ENCODE assay signal across 22 cellular contexts in the genomic region with DNA sequence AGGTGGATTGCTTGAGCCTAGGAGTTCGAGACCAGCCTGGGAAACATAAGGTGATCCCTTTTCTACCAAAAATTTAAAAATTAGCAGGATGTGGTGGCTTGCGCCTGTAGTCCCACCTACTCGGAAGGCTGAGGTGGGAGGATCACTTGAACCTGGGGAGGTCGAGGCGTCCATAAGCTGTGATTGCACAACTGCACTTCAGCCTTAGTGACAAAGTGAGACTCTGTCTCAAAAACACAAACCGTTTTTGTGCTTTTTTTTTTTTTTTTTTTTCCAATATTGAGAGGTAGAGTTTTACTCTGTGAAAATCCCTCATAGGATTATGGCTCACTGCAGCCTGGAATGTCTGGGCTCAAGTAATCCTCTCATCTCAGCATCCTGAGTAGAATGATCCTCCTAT. TPM values are rescaled to one million over a fixed set of nuclear protein-coding genes. Genes with fewer than 3 reads are reported as not detected.
A peak's percentile ranks its signal among the peaks of the same experiment; 100 is the strongest.
DNase-seq lines count a peak whose midpoint lies in the region; ATAC-seq and TF ChIP-seq lines count a peak whose summit lies in the region.
"Had no signal": no experiment of that assay in that cellular context is flagged by ENCODE, and none has a peak within 500 bp of the region (broad histone marks: within the 10 kb centered on the region; RNA-seq: fewer than 3 reads in every experiment).

No MANE protein-coding gene starts in this region.

- H3K36me3 Mint-ChIP-seq in activated T-cell treated with anti-CD3 and anti-CD28 coated beads, Interleukin-2, amount 50 U/mL, for 24 hours (ENCODE audit: low read depth): peaks cover 88% of the 10 kb centered on the region
- H3K36me3 Mint-ChIP-seq in activated T-cell treated with anti-CD3 and anti-CD28 coated beads, Interleukin-2, amount 50 U/mL, for 72 hours (ENCODE audit: insufficient read depth in 2 of 2): peaks cover 3 to 37% of the 10 kb centered on the region in 2 donors
- peaks cover 79% of the 10 kb centered on the region for H3K36me3 Mint-ChIP-seq in CD8-positive, alpha-beta T cell
- H3K36me3 Mint-ChIP-seq in osteocyte (ENCODE audit: unreplicated experiment): peaks cover 57% of the 10 kb centered on the region
- peaks cover 58% of the 10 kb centered on the region for H3K36me3 Mint-ChIP-seq in activated CD4-positive, alpha-beta T cell treated with anti-CD3 and anti-CD28 coated beads, Interleukin-2, amount 10 ng/mL, durations not matched to agents 7 days and 5 days (ENCODE audit: low read depth)

- peaks cover 14% of the 10 kb centered on the region for H3K4me1 Mint-ChIP-seq in activated T-cell treated with anti-CD3 and anti-CD28 coated beads, Interleukin-2, amount 50 U/mL, for 24 hours (ENCODE audit: low read depth)
- no peaks in the 10 kb centered on the region for H3K4me1 Mint-ChIP-seq in activated T-cell treated with anti-CD3 and anti-CD28 coated beads, Interleukin-2, amount 50 U/mL, for 72 hours (ENCODE audit: low read depth)
- peaks cover 15% of the 10 kb centered on the region for H3K4me1 Mint-ChIP-seq in CD8-positive, alpha-beta T cell (ENCODE audit: low read depth)
- H3K4me1 Mint-ChIP-seq in osteocyte (ENCODE audit: unreplicated experiment): no peaks in the 10 kb centered on the region
- H3K4me1 Mint-ChIP-seq in activated CD4-positive, alpha-beta T cell treated with anti-CD3 and anti-CD28 coated beads, Interleukin-2, amount 10 ng/mL, durations not matched to agents 7 days and 5 days: peaks cover 8% of the 10 kb centered on the region

- H3K27ac Mint-ChIP-seq in activated T-cell treated with anti-CD3 and anti-CD28 coated beads, Interleukin-2, amount 50 U/mL, for 24 hours: peak overlapping the region; percentile 63
- H3K27ac Mint-ChIP-seq in activated T-cell treated with anti-CD3 and anti-CD28 coated beads, Interleukin-2, amount 50 U/mL, for 72 hours: no peak overlapping the region
- peak overlapping the region; percentile 13 for H3K27ac Mint-ChIP-seq in CD8-positive, alpha-beta T cell
- H3K27ac Mint-ChIP-seq in osteocyte (ENCODE audit: unreplicated experiment): no peak overlapping the region
- no peak overlapping the region for H3K27ac Mint-ChIP-seq in activated CD4-positive, alpha-beta T cell treated with anti-CD3 and anti-CD28 coated beads, Interleukin-2, amount 10 ng/mL, durations not matched to agents 7 days and 5 days
- H3K27ac Mint-ChIP-seq: HFFc6 had no signal

- intact Hi-C loops in CD8-positive, alpha-beta T cell (cut with DNase I, micrococcal nuclease): no loop called here

- no peaks in the 10 kb centered on the region for H3K9me3 ChIP-seq in CD8-positive, alpha-beta T cell (ENCODE audit: low read length)
- H3K9me3 ChIP-seq in WERI-Rb-1 (ENCODE audit: severe bottlenecking): no peaks in the 10 kb centered on the region
- H3K9me3 ChIP-seq: BLaER1 had no signal

- H3K4me1 ChIP-seq in CD8-positive, alpha-beta T cell (ENCODE audit: insufficient read depth, low read length): no peaks in the 10 kb centered on the region
- H3K4me1 ChIP-seq: BLaER1 had no signal

- DNase-seq in activated T-cell treated with anti-CD3 and anti-CD28 coated beads, Interleukin-2, amount 50 U/mL, for 24 hours: no peak
- DNase-seq in activated T-cell treated with anti-CD3 and anti-CD28 coated beads, Interleukin-2, amount 50 U/mL, for 72 hours: no peak
- no peak for DNase-seq in CD8-positive, alpha-beta T cell
- DNase-seq in WERI-Rb-1 (peak; percentile 36), osteocyte (ENCODE audit: extremely low spot score, unreplicated experiment) (peak; percentile 40)
- DNase-seq in activated CD4-positive, alpha-beta T cell treated with anti-CD3 and anti-CD28 coated beads, Interleukin-2, amount 10 ng/mL, durations not matched to agents 7 days and 5 days: no peak
- DNase-seq in central memory CD4-positive, alpha-beta T cell: no peak
- DNase-seq: 8988T; CD8-positive, alpha-beta memory T cell; COR-L47; DMS153; DMS79; GDM1; GOT3; H7; HFFc6; KG1 had no signal

- POLR2A ChIA-PET in CD8-positive, alpha-beta T cell (lab: Charles Lee): interaction anchor here (0.6 kb wide), 1 partner anchor 40 kb away, joined by 3 read pairs; no protein-coding TSS in a partner anchor
- POLR2A ChIA-PET in activated CD4-positive, alpha-beta T cell treated with anti-CD3 and anti-CD28 coated beads, Interleukin-2, amount 10 ng/mL, durations not matched to agents 7 days and 5 days (lab: Charles Lee): no interaction called here

- H3K4me3 Mint-ChIP-seq in activated T-cell treated with anti-CD3 and anti-CD28 coated beads, Interleukin-2, amount 50 U/mL, for 24 hours: no peak overlapping the region
- H3K4me3 Mint-ChIP-seq in activated T-cell treated with anti-CD3 and anti-CD28 coated beads, Interleukin-2, amount 50 U/mL, for 72 hours: no peak overlapping the region
- no peak overlapping the region for H3K4me3 Mint-ChIP-seq in CD8-positive, alpha-beta T cell
- H3K4me3 Mint-ChIP-seq in osteocyte (ENCODE audit: unreplicated experiment): no peak overlapping the region
- H3K4me3 Mint-ChIP-seq in activated CD4-positive, alpha-beta T cell treated with anti-CD3 and anti-CD28 coated beads, Interleukin-2, amount 10 ng/mL, durations not matched to agents 7 days and 5 days: no peak overlapping the region
- H3K4me3 Mint-ChIP-seq: CD8-positive, alpha-beta memory T cell; HFFc6; IgD-negative memory B cell had no signal

- CTCF ChIA-PET in CD8-positive, alpha-beta T cell (lab: Charles Lee): no interaction called here
- CTCF ChIA-PET in activated CD4-positive, alpha-beta T cell treated with anti-CD3 and anti-CD28 coated beads, Interleukin-2, amount 10 ng/mL, durations not matched to agents 7 days and 5 days (lab: Charles Lee): interaction anchor here (0.5 to 1.8 kb wide), 3 partner anchors 11 to 492 kb away, joined by 3 to 5 read pairs (median 4); a partner anchor contains a TSS

- no peak overlapping the region for H3K4me3 ChIP-seq in CD8-positive, alpha-beta T cell (ENCODE audit: low read depth, low read length)
- H3K4me3 ChIP-seq in WERI-Rb-1 (ENCODE audit: low read depth, low read length): no peak overlapping the region
- H3K4me3 ChIP-seq: BLaER1 had no signal

- no peak overlapping the region for H3K27ac ChIP-seq in CD8-positive, alpha-beta T cell (ENCODE audit: low read depth, low read length)
- no peak overlapping the region; the same call in 1 of the 2 replicates for H3K27ac ChIP-seq in WERI-Rb-1
- H3K27ac ChIP-seq: BLaER1, HL-60 had no signal

- peaks cover 43% of the 10 kb centered on the region for H3K36me3 ChIP-seq in CD8-positive, alpha-beta T cell (ENCODE audit: insufficient read depth, low read length)
- peaks cover 91% of the 10 kb centered on the region for H3K36me3 ChIP-seq in WERI-Rb-1

- TF ChIP-seq CTCF in CD8-positive, alpha-beta T cell (IDR thresholded peaks at IDR 0.05): no peak
- TF ChIP-seq CTCF in WERI-Rb-1 (IDR thresholded peaks at IDR 0.05; ENCODE audit: low read depth, low read length): no peak
- no peak for TF ChIP-seq CTCF in osteocyte (IDR thresholded peaks at IDR 0.05)

- H3K9me3 Mint-ChIP-seq in activated T-cell treated with anti-CD3 and anti-CD28 coated beads, Interleukin-2, amount 50 U/mL, for 24 hours: no peaks in the 10 kb centered on the region
- H3K9me3 Mint-ChIP-seq in activated T-cell treated with anti-CD3 and anti-CD28 coated beads, Interleukin-2, amount 50 U/mL, for 72 hours: no peaks in the 10 kb centered on the region
- no peaks in the 10 kb centered on the region for H3K9me3 Mint-ChIP-seq in CD8-positive, alpha-beta T cell
- H3K9me3 Mint-ChIP-seq in osteocyte (ENCODE audit: unreplicated experiment): no peaks in the 10 kb centered on the region
- no peaks in the 10 kb centered on the region for H3K9me3 Mint-ChIP-seq in activated CD4-positive, alpha-beta T cell treated with anti-CD3 and anti-CD28 coated beads, Interleukin-2, amount 10 ng/mL, durations not matched to agents 7 days and 5 days
- H3K9me3 Mint-ChIP-seq: CD8-positive, alpha-beta memory T cell; HFFc6; IgD-negative memory B cell had no signal

- ATAC-seq in activated T-cell treated with anti-CD3 and anti-CD28 coated beads, Interleukin-2, amount 50 U/mL, for 72 hours (replicated peaks in 1 of 2): no peak
- ATAC-seq in CD8-positive, alpha-beta T cell: no peak
- ATAC-seq in HG02840 (IDR thresholded peaks at IDR 0.05; ENCODE audit: low FRiP score, unreplicated experiment): no peak
- ATAC-seq: HCT116 had no signal

- H3K27me3 ChIP-seq in CD8-positive, alpha-beta T cell (ENCODE audit: insufficient read depth, low read length): no peaks in the 10 kb centered on the region
- no peaks in the 10 kb centered on the region for H3K27me3 ChIP-seq in WERI-Rb-1 (ENCODE audit: insufficient read depth, low read depth, severe bottlenecking)
- H3K27me3 ChIP-seq: BLaER1 had no signal

- H3K27me3 Mint-ChIP-seq in activated T-cell treated with anti-CD3 and anti-CD28 coated beads, Interleukin-2, amount 50 U/mL, for 24 hours: no peaks in the 10 kb centered on the region
- no peaks in the 10 kb centered on the region for H3K27me3 Mint-ChIP-seq in activated T-cell treated with anti-CD3 and anti-CD28 coated beads, Interleukin-2, amount 50 U/mL, for 72 hours (ENCODE audit: low read depth)
- H3K27me3 Mint-ChIP-seq in CD8-positive, alpha-beta T cell (ENCODE audit: low read depth): no peaks in the 10 kb centered on the region
- no peaks in the 10 kb centered on the region for H3K27me3 Mint-ChIP-seq in osteocyte (ENCODE audit: unreplicated experiment)
- H3K27me3 Mint-ChIP-seq in activated CD4-positive, alpha-beta T cell treated with anti-CD3 and anti-CD28 coated beads, Interleukin-2, amount 10 ng/mL, durations not matched to agents 7 days and 5 days: no peaks in the 10 kb centered on the region
- H3K27me3 Mint-ChIP-seq: CD8-positive, alpha-beta memory T cell; IgD-negative memory B cell had no signal

RNA-seq across cellular contexts. Expression of a gene that starts 14.1 kb away (rescaled TPM):
- total RNA-seq in activated T-cell treated with anti-CD3 and anti-CD28 coated beads, Interleukin-2, amount 50 U/mL, for 72 hours: 100 to 1,000 TPM; 111 to 121 TPM
- total RNA-seq in CD8-positive, alpha-beta T cell: 10 to 100 TPM; 70.8 to 79.1 TPM
- 72.2 and 75.9 TPM in 2 replicates for total RNA-seq in osteocyte
- total RNA-seq in activated CD4-positive, alpha-beta T cell treated with anti-CD3 and anti-CD28 coated beads, Interleukin-2, amount 10 ng/mL, durations not matched to agents 7 days and 5 days: 100 to 1,000 TPM in 1 of 2 experiments, 10 to 100 TPM in 1; 86.7 to 111 TPM

Comparison
In these comparisons a context has a peak if more than half of its experiments do, and no peak if none do; other contexts are left out.
1. H3K27ac Mint-ChIP-seq: peak in activated T-cell treated with anti-CD3 and anti-CD28 coated beads, Interleukin-2, amount 50 U/mL, for 24 hours (single experiment) and CD8-positive, alpha-beta T cell (single experiment); none in activated T-cell treated with anti-CD3 and anti-CD28 coated beads, Interleukin-2, amount 50 U/mL, for 72 hours (single experiment), osteocyte (single experiment) and activated CD4-positive, alpha-beta T cell treated with anti-CD3 and anti-CD28 coated beads, Interleukin-2, amount 10 ng/mL, durations not matched to agents 7 days and 5 days (single experiment).
2. DNase-seq: peak in WERI-Rb-1 (single experiment) and osteocyte (single experiment); none in activated T-cell treated with anti-CD3 and anti-CD28 coated beads, Interleukin-2, amount 50 U/mL, for 24 hours (single experiment), activated T-cell treated with anti-CD3 and anti-CD28 coated beads, Interleukin-2, amount 50 U/mL, for 72 hours (0 of 2), CD8-positive, alpha-beta T cell (0 of 7), activated CD4-positive, alpha-beta T cell treated with anti-CD3 and anti-CD28 coated beads, Interleukin-2, amount 10 ng/mL, durations not matched to agents 7 days and 5 days (single experiment) and central memory CD4-positive, alpha-beta T cell (single experiment).